15 cellular contexts compared by ENCODE assay signal in genomic region chr14:101350710-101351109, GRCh38.
"Had no signal": no experiment of that assay in that cellular context is flagged by ENCODE, and none has a peak within 500 bp of the region (broad histone marks: within the 10 kb centered on the region; RNA-seq: fewer than 3 reads in every experiment).

No MANE protein-coding gene starts in this region.

- H3K27ac ChIP-seq: brain microvascular endothelial cell had no signal

- ATAC-seq: activated CD4-positive, CD25-positive, alpha-beta regulatory T cell treated with anti-CD3 and anti-CD28 coated beads, Interleukin-2, amount 50 U/mL, for 24 hours; activated naive CD4-positive, alpha-beta T cell treated with anti-CD3 and anti-CD28 coated beads, Interleukin-2, amount 50 U/mL, for 72 hours; left colon; stimulated activated naive CD8-positive, alpha-beta T cell treated with anti-CD3 and anti-CD28 coated beads, Interleukin-15, Interleukin-2, amounts not matched to agents 100 U/mL and 50 U/mL, for 24 hours had no signal

- H3K4me3 Mint-ChIP-seq: naive B cell had no signal

- H3K36me3 ChIP-seq: brain microvascular endothelial cell had no signal

- H3K27me3 ChIP-seq: brain microvascular endothelial cell had no signal

- DNase-seq: activated CD4-positive, alpha-beta T cell treated with anti-CD3 and anti-CD28 coated beads, Interleukin-2, amount 50 U/mL, for 1 hour; activated effector memory CD4-positive, alpha-beta T cell treated with Interleukin-2 at 50 U/mL for 16 hours; activated T-cell treated with anti-CD3 and anti-CD28 coated beads, Interleukin-2, amount 50 U/mL, for 1 hour; amniotic stem cell; brain microvascular endothelial cell; erythroblast; left colon; midbrain; naive B cell; small intestine; stimulated activated CD4-positive, alpha-beta T cell treated with anti-CD3 and anti-CD28 coated beads, Interleukin-4, amount 100 ng/mL, for 4 hours; stimulated activated naive CD8-positive, alpha-beta T cell treated with anti-CD3 and anti-CD28 coated beads, Interleukin-15, Interleukin-2, amounts not matched to agents 100 U/mL and 50 U/mL, for 24 hours had no signal

- H3K4me3 ChIP-seq: lung had no signal

- H3K27ac Mint-ChIP-seq: activated naive CD4-positive, alpha-beta T cell treated with anti-CD3 and anti-CD28 coated beads, Interleukin-2, amount 50 U/mL, for 72 hours; naive B cell had no signal
